1 cellular context compared by ENCODE assay signal in genomic region chr5:159877894-159878448, GRCh38.
TF ChIP-seq lines count a peak whose summit lies in the region.

No MANE protein-coding gene starts in this region.

TF ChIP-seq in A549, 52 proteins besides CTCF, POLR2A, EP300 and RAD21 (continued from another document):
- TF ChIP-seq PBX3 (IDR thresholded peaks at IDR 0.05) (no peak), NFE2L2 (conservative IDR thresholded peaks at IDR 0.05; ENCODE audit: low read length) (no peak), FOSL2 (IDR thresholded peaks at IDR 0.05) (no peak), FOSL2 (CRISPR knock-in tag; IDR thresholded peaks at IDR 0.05) (no peak), NPAS2 (CRISPR knock-in tag; IDR thresholded peaks at IDR 0.05; ENCODE audit: borderline replicate concordance) (no peak)
